Comparison of ENCODE assay signal across 8 cellular contexts in genomic region chr1:162023181-162023546, GRCh38. TPM values are rescaled to one million over a fixed set of nuclear protein-coding genes. Genes with fewer than 3 reads are reported as not detected.
DNase-seq lines count a peak whose midpoint lies in the region; ATAC-seq, FAIRE-seq and TF ChIP-seq lines count a peak whose summit lies in the region.

No MANE protein-coding gene starts in this region.

- no peak for FAIRE-seq in pancreas (lab: Jason Lieb, UNC)

- no peaks in the 10 kb centered on the region for H3K36me3 ChIP-seq in CD4-positive, alpha-beta memory T cell (ENCODE audit: insufficient read depth, low read length)
- H3K36me3 ChIP-seq in SJCRH30 (peaks cover 17% of the 10 kb centered on the region), pancreas (no peaks in the 10 kb centered on the region)

- WGBS in pancreas, 2 donors: 30 to 36% methylated on average over 20 of the region's 20 CpGs

- H3K27ac ChIP-seq in CD4-positive, alpha-beta memory T cell (ENCODE audit: low read depth, low read length): no peak overlapping the region
- peak overlapping the region; percentile 75 for H3K27ac ChIP-seq in SJCRH30
- H3K27ac ChIP-seq in pancreas: peak overlapping the region in 1 of 4 donors; percentile 15

- intact Hi-C loops in CD4-positive, alpha-beta memory T cell (cut with micrococcal nuclease): loop anchor here (5.0 kb wide), 1 partner anchor 256 kb away; the partner anchor contains the start of gene ATF6
- intact Hi-C loops in pancreas (cut with DNase I): no loop called here

- H3K27me3 ChIP-seq in CD4-positive, alpha-beta memory T cell (ENCODE audit: insufficient read depth, low read length): peaks cover 4% of the 10 kb centered on the region
- H3K27me3 ChIP-seq in SJCRH30: no peaks in the 10 kb centered on the region
- H3K27me3 ChIP-seq in pancreas: peaks cover 0 to 13% (median 2%) of the 10 kb centered on the region in 4 donors

- H3K4me1 ChIP-seq in CD4-positive, alpha-beta memory T cell (ENCODE audit: insufficient read depth, low read length): peaks cover 5% of the 10 kb centered on the region
- peaks cover 8% of the 10 kb centered on the region; the same call in 1 of the 2 replicates for H3K4me1 ChIP-seq in SJCRH30
- H3K4me1 ChIP-seq in pancreas: peaks cover 0 to 7% (median 0%) of the 10 kb centered on the region in 3 donors

- H3K27me3 Mint-ChIP-seq in CD4-positive, alpha-beta memory T cell: peaks cover 17 to 36% of the 10 kb centered on the region in 2 donors

- peak overlapping the region; percentile 86 to 95 (median 88) for H3K4me3 Mint-ChIP-seq in CD4-positive, alpha-beta memory T cell

- TF ChIP-seq CTCF in fibroblast of mammary gland (conservative IDR thresholded peaks at IDR 0.05; ENCODE audit: control insufficient read depth, insufficient read depth, low read depth, low read length) (no peak), pancreas (IDR thresholded peaks at IDR 0.05) (no peak)

- H3K4me1 Mint-ChIP-seq in CD4-positive, alpha-beta memory T cell: peaks cover 3 to 13% (median 7%) of the 10 kb centered on the region in 4 donors

- no peak for DNase-seq in CD4-positive, alpha-beta memory T cell
- peak in 1 of 2 experiments; percentile 66 for DNase-seq in SJCRH30
- DNase-seq in fibroblast of mammary gland (ENCODE audit: low read depth): no peak
- DNase-seq in pancreas: no peak
- DNase-seq in NCI-H2107 (lab: John Stamatoyannopoulos, UW): no peak
- DNase-seq in NCI-H2171 treated with DMSO at 0.1 percent for 48 hours (lab: John Stamatoyannopoulos, UW): no peak
- no peak for DNase-seq in NCI-H2171 (lab: John Stamatoyannopoulos, UW)

- H3K27ac Mint-ChIP-seq in CD4-positive, alpha-beta memory T cell: peak overlapping the region in 2 of 7 donors; percentile 30 to 70

- H3K36me3 Mint-ChIP-seq in CD4-positive, alpha-beta memory T cell: no peaks in the 10 kb centered on the region

- CTCF ChIA-PET in CD4-positive, alpha-beta memory T cell (lab: Charles Lee; ENCODE audit: partially characterized antibody): interaction anchor here (1.0 to 2.3 kb wide), 5 partner anchors 12 to 230 kb away, joined by 3 to 35 read pairs (median 5); no protein-coding TSS in a partner anchor

- ATAC-seq in pancreas (no peak), HG02571 (IDR thresholded peaks at IDR 0.05; ENCODE audit: unreplicated experiment) (no peak)

- H3K9me3 Mint-ChIP-seq in CD4-positive, alpha-beta memory T cell: peaks cover 0 to 7% (median 0%) of the 10 kb centered on the region in 8 donors

- H3K4me3 ChIP-seq in CD4-positive, alpha-beta memory T cell (ENCODE audit: low read length in 2 of 2): peak overlapping the region in 1 of 2 donors; percentile 63
- peak overlapping the region; percentile 78 for H3K4me3 ChIP-seq in SJCRH30
- H3K4me3 ChIP-seq in fibroblast of mammary gland (ENCODE audit: control insufficient read depth, low read depth, low read length): peak overlapping the region; percentile 85
- peak overlapping the region; percentile 30 to 63 (median 40) for H3K4me3 ChIP-seq in pancreas

- no peaks in the 10 kb centered on the region for H3K9me3 ChIP-seq in CD4-positive, alpha-beta memory T cell (ENCODE audit: control insufficient read depth in 1 of 2, low read length in 2 of 2)
- no peaks in the 10 kb centered on the region for H3K9me3 ChIP-seq in SJCRH30 (replicated peaks)
- H3K9me3 ChIP-seq in pancreas: no peaks in the 10 kb centered on the region

- POLR2A ChIA-PET in CD4-positive, alpha-beta memory T cell (lab: Charles Lee; ENCODE audit: partially characterized antibody): no interaction called here

RNA-seq across cellular contexts. Expression of gene OLFML2B, which starts 0.5 kb away (rescaled TPM):
- total RNA-seq in CD4-positive, alpha-beta memory T cell: under 1 TPM; 0.36 to 0.58 TPM
- not detected for polyA plus RNA-seq in CD4-positive, alpha-beta memory T cell
- 39.7 and 40.0 TPM in 2 replicates for total RNA-seq in SJCRH30 (2014; rRNA removed; shearing (Covaris generic))
- total RNA-seq in pancreas: 10 to 100 TPM in 1 of 6 donors, 1 to 10 TPM in 2, under 1 TPM in 3; 0.19 to 12.5 (median 1.1) TPM
- under 1 TPM; 0.33 to 0.34 TPM for polyA plus RNA-seq in pancreas

RNA-seq across cellular contexts. Expression of gene NOS1AP, which starts 46.3 kb away (rescaled TPM):
- not detected for total RNA-seq in CD4-positive, alpha-beta memory T cell
- not detected for polyA plus RNA-seq in CD4-positive, alpha-beta memory T cell
- 0.51 and 0.66 TPM in 2 replicates for total RNA-seq in SJCRH30 (2014; rRNA removed; shearing (Covaris generic))
- total RNA-seq in pancreas: 1 to 10 TPM; 1.6 to 2.8 (median 1.8) TPM
- polyA plus RNA-seq in pancreas: under 1 TPM; 0.40 to 0.87 TPM
